In genomic region chr9:68949271-68950000, GRCh38 we compare ENCODE assay signal across 8 cellular contexts.
A peak's percentile ranks its signal among the peaks of the same experiment; 100 is the strongest.
DNase-seq lines count a peak whose midpoint lies in the region; ATAC-seq, FAIRE-seq and TF ChIP-seq lines count a peak whose summit lies in the region.

No MANE protein-coding gene starts in this region.

- DNase-seq in NCI-H1417 (lab: John Stamatoyannopoulos, UW) (peak; percentile 29 to 69 (median 57)), NCI-H1417 treated with DMSO at 0.1 percent for 48 hours (lab: John Stamatoyannopoulos, UW) (no peak), NCI-H2227 (lab: John Stamatoyannopoulos, UW; ENCODE audit: unreplicated experiment) (peak; percentile 45), bronchial epithelial cell (ENCODE audit: low read depth) (peak; percentile 32), CD14-positive monocyte (ENCODE audit: low spot score) (no peak), mucosa of gallbladder (ENCODE audit: low spot score) (no peak)

- H3K4me3 ChIP-seq in bronchial epithelial cell (ENCODE audit: low read depth, low read length) (no peak overlapping the region), skeletal muscle tissue (ENCODE audit: low read length in 3 of 3) (peak overlapping the region; percentile 6 to 25 (median 8))

- H3K27ac Mint-ChIP-seq in CD14-positive monocyte: peak overlapping the region in 1 of 7 donors; percentile 48

- no peak overlapping the region for H3K27ac ChIP-seq in skeletal muscle tissue (ENCODE audit: low read depth, low read length)

- peaks cover 23% of the 10 kb centered on the region for H3K4me1 Mint-ChIP-seq in CD14-positive monocyte

- H3K9me3 ChIP-seq in skeletal muscle tissue (ENCODE audit: control insufficient read depth in 3 of 3, low read length in 3 of 3): no peaks in the 10 kb centered on the region

- ATAC-seq in GM21447 (IDR thresholded peaks at IDR 0.05; ENCODE audit: unreplicated experiment): no peak

- no peaks in the 10 kb centered on the region for H3K27me3 Mint-ChIP-seq in CD14-positive monocyte (ENCODE audit: low read depth in 3 of 3)

- no peak overlapping the region for H3K4me3 Mint-ChIP-seq in CD14-positive monocyte

- H3K36me3 ChIP-seq in bronchial epithelial cell (ENCODE audit: control insufficient read depth, insufficient read depth, low read length) (no peaks in the 10 kb centered on the region), skeletal muscle tissue (ENCODE audit: control insufficient read depth in 3 of 3, insufficient read depth in 3 of 3, low read length in 3 of 3) (no peaks in the 10 kb centered on the region)

- H3K9ac ChIP-seq in skeletal muscle tissue (ENCODE audit: low read depth in 1 of 3, low read length in 3 of 3): peak overlapping the region; percentile 35 to 45 (median 41)

- H3K36me3 Mint-ChIP-seq in CD14-positive monocyte: peaks cover 13 to 33% of the 10 kb centered on the region in 2 donors

- intact Hi-C loops in CD14-positive monocyte (cut with micrococcal nuclease): no loop called here

- no peak for TF ChIP-seq CTCF in bronchial epithelial cell (IDR thresholded peaks at IDR 0.05; ENCODE audit: insufficient read depth, low read length, severe bottlenecking)
- TF ChIP-seq CTCF in CD14-positive monocyte (IDR thresholded peaks at IDR 0.05): no peak

- peaks cover 0 to 2% (median 0%) of the 10 kb centered on the region in 7 donors for H3K9me3 Mint-ChIP-seq in CD14-positive monocyte

- H3K27me3 ChIP-seq in bronchial epithelial cell (ENCODE audit: control insufficient read depth, insufficient read depth, low read length): no peaks in the 10 kb centered on the region
- H3K27me3 ChIP-seq in skeletal muscle tissue (ENCODE audit: control insufficient read depth in 3 of 3, insufficient read depth in 3 of 3, low read length in 3 of 3): no peaks in the 10 kb centered on the region

- H3K4me1 ChIP-seq in skeletal muscle tissue (ENCODE audit: control insufficient read depth in 3 of 3, insufficient read depth in 3 of 3, low read length in 3 of 3): no peaks in the 10 kb centered on the region

- no peak for FAIRE-seq in bronchial epithelial cell (lab: Jason Lieb, UNC)

Comparison
In these comparisons a context has a peak if more than half of its experiments do, and no peak if none do; other contexts are left out.
1. DNase-seq: peak in NCI-H1417 (3 of 3), NCI-H2227 (single experiment) and bronchial epithelial cell (single experiment); none in NCI-H1417 treated with DMSO at 0.1 percent for 48 hours (single experiment), CD14-positive monocyte (single experiment) and mucosa of gallbladder (single experiment).